In genomic region chr7:98286701-98287485, GRCh38 we compare ENCODE assay signal across 12 cellular contexts. TPM values are rescaled to one million over a fixed set of nuclear protein-coding genes. Genes with fewer than 3 reads are reported as not detected.
A peak's percentile ranks its signal among the peaks of the same experiment; 100 is the strongest.
DNase-seq lines count a peak whose midpoint lies in the region; ATAC-seq and TF ChIP-seq lines count a peak whose summit lies in the region.
"Had no signal": no experiment of that assay in that cellular context is flagged by ENCODE, and none has a peak within 500 bp of the region (broad histone marks: within the 10 kb centered on the region; RNA-seq: fewer than 3 reads in every experiment).

No MANE protein-coding gene starts in this region.

- H3K27ac Mint-ChIP-seq in nephron progenitor cell = peak overlapping the region; percentile 85
- H3K27ac Mint-ChIP-seq in activated CD4-positive, alpha-beta memory T cell treated with anti-CD3 and anti-CD28 coated beads, Interleukin-2, amount 10 ng/mL, durations not matched to agents 7 days and 5 days = no peak overlapping the region
- H3K27ac Mint-ChIP-seq: activated CD4-positive, alpha-beta T cell treated with anti-CD3 and anti-CD28 coated beads, Interleukin-2, amount 10 ng/mL, durations not matched to agents 7 days and 5 days; activated naive CD8-positive, alpha-beta T cell treated with anti-CD3 and anti-CD28 coated beads, Interleukin-2, amount 10 ng/mL, durations not matched to agents 7 days and 5 days; memory B cell had no signal

- no peak for TF ChIP-seq CTCF in esophagus squamous epithelium (IDR thresholded peaks at IDR 0.05)
- TF ChIP-seq CTCF in nephron progenitor cell (IDR thresholded peaks at IDR 0.05) = no peak
- TF ChIP-seq CTCF in uterus (IDR thresholded peaks at IDR 0.05) = no peak

- H3K9me3 ChIP-seq in esophagus squamous epithelium (no peaks in the 10 kb centered on the region), uterus (no peaks in the 10 kb centered on the region), MG63 (no peaks in the 10 kb centered on the region)

- H3K4me1 ChIP-seq in esophagus squamous epithelium (peaks cover 61 to 78% (median 67%) of the 10 kb centered on the region in 3 donors), uterus (peaks cover 15 to 53% of the 10 kb centered on the region in 2 donors)

- intact Hi-C loops in Right ventricle myocardium inferior (cut with DNase I) (no loop called here), cardiac septum (cut with DNase I) (no loop called here), esophagus squamous epithelium (cut with DNase I) (no loop called here), uterus (cut with DNase I; ENCODE audit: low total_unique reads) (no loop called here)

- no peaks in the 10 kb centered on the region for H3K27me3 Mint-ChIP-seq in nephron progenitor cell (ENCODE audit: low read depth, poor library complexity)
- no peaks in the 10 kb centered on the region for H3K27me3 Mint-ChIP-seq in activated CD4-positive, alpha-beta memory T cell treated with anti-CD3 and anti-CD28 coated beads, Interleukin-2, amount 10 ng/mL, durations not matched to agents 7 days and 5 days
- H3K27me3 Mint-ChIP-seq: activated CD4-positive, alpha-beta T cell treated with anti-CD3 and anti-CD28 coated beads, Interleukin-2, amount 10 ng/mL, durations not matched to agents 7 days and 5 days; activated naive CD8-positive, alpha-beta T cell treated with anti-CD3 and anti-CD28 coated beads, Interleukin-2, amount 10 ng/mL, durations not matched to agents 7 days and 5 days; memory B cell had no signal

- 62 to 84% methylated on average over 7 to 9 of the region's 21 CpGs for WGBS in esophagus squamous epithelium, 2 donors

- POLR2A ChIA-PET in activated CD4-positive, alpha-beta memory T cell treated with anti-CD3 and anti-CD28 coated beads, Interleukin-2, amount 10 ng/mL, durations not matched to agents 7 days and 5 days (lab: Charles Lee) = no interaction called here

- H3K4me3 ChIP-seq in esophagus squamous epithelium (peak overlapping the region in 1 of 4 donors; percentile 93), uterus (no peak overlapping the region), MG63 (no peak overlapping the region)

- no peaks in the 10 kb centered on the region for H3K9me3 Mint-ChIP-seq in nephron progenitor cell
- H3K9me3 Mint-ChIP-seq in activated CD4-positive, alpha-beta memory T cell treated with anti-CD3 and anti-CD28 coated beads, Interleukin-2, amount 10 ng/mL, durations not matched to agents 7 days and 5 days = no peaks in the 10 kb centered on the region
- H3K9me3 Mint-ChIP-seq: activated CD4-positive, alpha-beta T cell treated with anti-CD3 and anti-CD28 coated beads, Interleukin-2, amount 10 ng/mL, durations not matched to agents 7 days and 5 days; activated naive CD8-positive, alpha-beta T cell treated with anti-CD3 and anti-CD28 coated beads, Interleukin-2, amount 10 ng/mL, durations not matched to agents 7 days and 5 days; memory B cell had no signal

- H3K4me3 Mint-ChIP-seq in nephron progenitor cell = no peak overlapping the region
- H3K4me3 Mint-ChIP-seq in activated CD4-positive, alpha-beta memory T cell treated with anti-CD3 and anti-CD28 coated beads, Interleukin-2, amount 10 ng/mL, durations not matched to agents 7 days and 5 days = no peak overlapping the region
- H3K4me3 Mint-ChIP-seq: activated CD4-positive, alpha-beta T cell treated with anti-CD3 and anti-CD28 coated beads, Interleukin-2, amount 10 ng/mL, durations not matched to agents 7 days and 5 days; activated naive CD8-positive, alpha-beta T cell treated with anti-CD3 and anti-CD28 coated beads, Interleukin-2, amount 10 ng/mL, durations not matched to agents 7 days and 5 days; memory B cell had no signal

- H3K27ac ChIP-seq in esophagus squamous epithelium (peak overlapping the region; percentile 94 to 99 (median 97)), uterus (peak overlapping the region; percentile 52 to 98)

- H3K27me3 ChIP-seq in esophagus squamous epithelium (no peaks in the 10 kb centered on the region), uterus (no peaks in the 10 kb centered on the region), MG63 (no peaks in the 10 kb centered on the region)

- CTCF ChIA-PET in activated CD4-positive, alpha-beta memory T cell treated with anti-CD3 and anti-CD28 coated beads, Interleukin-2, amount 10 ng/mL, durations not matched to agents 7 days and 5 days (lab: Charles Lee) = no interaction called here

- H3K36me3 Mint-ChIP-seq in nephron progenitor cell (ENCODE audit: low read depth) = peaks cover 13% of the 10 kb centered on the region
- peaks cover 4% of the 10 kb centered on the region for H3K36me3 Mint-ChIP-seq in activated CD4-positive, alpha-beta memory T cell treated with anti-CD3 and anti-CD28 coated beads, Interleukin-2, amount 10 ng/mL, durations not matched to agents 7 days and 5 days (ENCODE audit: low read depth)
- H3K36me3 Mint-ChIP-seq: activated naive CD8-positive, alpha-beta T cell treated with anti-CD3 and anti-CD28 coated beads, Interleukin-2, amount 10 ng/mL, durations not matched to agents 7 days and 5 days had no signal

- no peak for ATAC-seq in Right ventricle myocardium inferior

- peak; percentile 62 for DNase-seq in Right ventricle myocardium inferior (ENCODE audit: missing footprints)
- DNase-seq in cardiac septum (ENCODE audit: low spot score) = no peak
- DNase-seq in esophagus squamous epithelium (lab: John Stamatoyannopoulos, UW) = no peak
- DNase-seq in nephron progenitor cell = no peak
- no peak for DNase-seq in uterus
- DNase-seq in activated CD4-positive, alpha-beta memory T cell treated with anti-CD3 and anti-CD28 coated beads, Interleukin-2, amount 10 ng/mL, durations not matched to agents 7 days and 5 days = no peak
- no peak for DNase-seq in NCI-H1048 (lab: John Stamatoyannopoulos, UW)
- DNase-seq in MG63 = no peak
- DNase-seq: activated CD4-positive, alpha-beta T cell treated with anti-CD3 and anti-CD28 coated beads, Interleukin-2, amount 10 ng/mL, durations not matched to agents 7 days and 5 days; activated naive CD8-positive, alpha-beta T cell treated with anti-CD3 and anti-CD28 coated beads, Interleukin-2, amount 10 ng/mL, durations not matched to agents 7 days and 5 days; SHP77 had no signal

- H3K36me3 ChIP-seq in esophagus squamous epithelium (peaks cover 0 to 36% (median 7%) of the 10 kb centered on the region in 3 donors), uterus (no peaks in the 10 kb centered on the region), MG63 (no peaks in the 10 kb centered on the region; the same call in none of the 2 replicates)

- peaks cover 50% of the 10 kb centered on the region for H3K4me1 Mint-ChIP-seq in nephron progenitor cell
- peaks cover 24% of the 10 kb centered on the region for H3K4me1 Mint-ChIP-seq in activated CD4-positive, alpha-beta memory T cell treated with anti-CD3 and anti-CD28 coated beads, Interleukin-2, amount 10 ng/mL, durations not matched to agents 7 days and 5 days

- no peak for TF ChIP-seq POLR2A in esophagus squamous epithelium (IDR thresholded peaks at IDR 0.05)
- no peak for TF ChIP-seq POLR2A in uterus (IDR thresholded peaks at IDR 0.05)

RNA-seq across cellular contexts. Expression of gene BRI3, which starts 5.4 kb away (rescaled TPM):
- 240 TPM for total RNA-seq in Right ventricle myocardium inferior
- 162 TPM for total RNA-seq in cardiac septum
- 10 to 100 TPM; 11.2 to 36.2 (median 23.3) TPM for total RNA-seq in esophagus squamous epithelium
- total RNA-seq in uterus = 100 to 1,000 TPM in 1 of 4 donors, 10 to 100 TPM in 2, 1 to 10 TPM in 1; 8.5 to 161 (median 28.1) TPM
- 10 to 100 TPM; 49.4 to 49.9 TPM for total RNA-seq in activated CD4-positive, alpha-beta memory T cell treated with anti-CD3 and anti-CD28 coated beads, Interleukin-2, amount 10 ng/mL, durations not matched to agents 7 days and 5 days
- total RNA-seq in MG63 (2014; rRNA removed; shearing (Covaris generic); ENCODE audit: low replicate concordance) = 12.5 and 37.3 TPM in 2 replicates

RNA-seq across cellular contexts. Expression of gene TECPR1, which starts 34.9 kb away (rescaled TPM):
- total RNA-seq in Right ventricle myocardium inferior (20.9 TPM), cardiac septum (16.6 TPM), esophagus squamous epithelium (10 to 100 TPM; 13.4 to 21.5 (median 19.0) TPM), uterus (10 to 100 TPM in 2 of 4 donors, 1 to 10 TPM in 2; 3.1 to 52.6 (median 16.7) TPM)
- 10 to 100 TPM; 63.9 to 69.4 TPM for total RNA-seq in activated CD4-positive, alpha-beta memory T cell treated with anti-CD3 and anti-CD28 coated beads, Interleukin-2, amount 10 ng/mL, durations not matched to agents 7 days and 5 days
- 4.8 and 9.5 TPM in 2 replicates for total RNA-seq in MG63 (2014; rRNA removed; shearing (Covaris generic); ENCODE audit: low replicate concordance)
